28 cellular contexts compared by ENCODE assay signal in genomic region chr3:127450331-127450730, GRCh38.
DNase-seq lines count a peak whose midpoint lies in the region; ATAC-seq and TF ChIP-seq lines count a peak whose summit lies in the region.
"Had no signal": no experiment of that assay in that cellular context is flagged by ENCODE, and none has a peak within 500 bp of the region (broad histone marks: within the 10 kb centered on the region; RNA-seq: fewer than 3 reads in every experiment).

No MANE protein-coding gene starts in this region.

- no peak overlapping the region for H3K9ac ChIP-seq in neural progenitor cell

- H3K36me3 Mint-ChIP-seq in chondrocyte (ENCODE audit: low read depth): no peaks in the 10 kb centered on the region
- H3K36me3 Mint-ChIP-seq in neural progenitor cell: no peaks in the 10 kb centered on the region
- H3K36me3 Mint-ChIP-seq: WTC11 had no signal

- peaks cover 5% of the 10 kb centered on the region for H3K9me3 Mint-ChIP-seq in chondrocyte (ENCODE audit: low read depth)
- H3K9me3 Mint-ChIP-seq in neural progenitor cell: no peaks in the 10 kb centered on the region
- H3K9me3 Mint-ChIP-seq: activated naive CD4-positive, alpha-beta T cell treated with anti-CD3 and anti-CD28 coated beads for 36 hours; WTC11 had no signal

- H3K79me2 ChIP-seq in neural progenitor cell (ENCODE audit: low read depth): no peaks in the 10 kb centered on the region

- H4K20me1 ChIP-seq in neural progenitor cell (ENCODE audit: low read depth): no peaks in the 10 kb centered on the region

- no peak for TF ChIP-seq POLR2A in transverse colon (IDR thresholded peaks at IDR 0.05)

- H3K4me1 ChIP-seq in right atrium auricular region (peaks cover 0 to 4% of the 10 kb centered on the region in 2 donors), neural progenitor cell (peaks cover 12% of the 10 kb centered on the region), transverse colon (peaks cover 0 to 5% (median 3%) of the 10 kb centered on the region in 4 donors)

- in situ Hi-C loops in transverse colon (cut with MboI; ENCODE audit: low pct_ligation_motif_present in 1 of 4, low pct_unique_long_range_greater_than_20kb in 1 of 4, low sequenced_read_pairs in 3 of 4): loop anchor here in 3 of 4 donors (25.0 kb wide), 2 partner anchors 713 to 763 kb away; no protein-coding TSS in a partner anchor

- peak; percentile 45 for DNase-seq in Right ventricle myocardium inferior (ENCODE audit: missing footprints)
- DNase-seq in right atrium auricular region (ENCODE audit: low spot score): no peak
- peak; percentile 57 for DNase-seq in chondrocyte (ENCODE audit: low spot score)
- no peak for DNase-seq in neural progenitor cell (ENCODE audit: low spot score)
- DNase-seq in transverse colon: peak; percentile 2
- DNase-seq in cerebellar nuclear complex (lab: John Stamatoyannopoulos, UW): no peak
- DNase-seq in HT-29 (ENCODE audit: low spot score): no peak
- DNase-seq: activated naive CD4-positive, alpha-beta T cell treated with anti-CD3 and anti-CD28 coated beads for 36 hours; activated T-cell treated with anti-CD3 and anti-CD28 coated beads, Interleukin-2, amount 50 U/mL, for 48 hours; amygdala; brain microvascular endothelial cell; CD8-positive, alpha-beta memory T cell; effector CD4-positive, alpha-beta T cell; hypothalamus; IMR-90; mesenchymal stem cell; MV-4-11; naive B cell; NCI-H1436 treated with DMSO at 0.1 percent for 48 hours; NCI-H748 treated with DMSO at 0.1 percent for 48 hours; small intestine; stimulated activated CD4-positive, alpha-beta T cell treated with anti-CD3 and anti-CD28 coated beads, Interleukin-1b, Interleukin-23, amount 100 ng/mL, for 48 hours; stimulated activated naive CD4-positive, alpha-beta T cell treated with Interleukin-2 at 50 U/mL for 16 hours; T-helper 1 cell; testis had no signal

- no peak for ATAC-seq in Right ventricle myocardium inferior
- ATAC-seq in GM18909 (IDR thresholded peaks at IDR 0.05; ENCODE audit: poor library complexity, unreplicated experiment): no peak
- ATAC-seq: WTC11 had no signal

- H3K4me1 Mint-ChIP-seq in chondrocyte (ENCODE audit: low read depth) (peaks cover 2% of the 10 kb centered on the region), neural progenitor cell (peaks cover 30% of the 10 kb centered on the region)

- intact Hi-C loops in Right ventricle myocardium inferior (cut with DNase I): no loop called here
- intact Hi-C loops in transverse colon (cut with DNase I; ENCODE audit: low total_unique reads): loop anchor here (10.0 kb wide), 1 partner anchor 696 kb away; no protein-coding TSS in a partner anchor

- WGBS in transverse colon (ENCODE audit: low coverage in 1 of 2), 2 donors: 80% methylated on average over 7 of the region's 8 CpGs; no CpG with 5 or more reads in 1 of the 2 donors

- H3K36me3 ChIP-seq in right atrium auricular region (no peaks in the 10 kb centered on the region), neural progenitor cell (no peaks in the 10 kb centered on the region), transverse colon (no peaks in the 10 kb centered on the region)
- H3K36me3 ChIP-seq: brain microvascular endothelial cell had no signal

- H3K4me3 ChIP-seq in right atrium auricular region (no peak overlapping the region), neural progenitor cell (no peak overlapping the region), transverse colon (no peak overlapping the region)
- H3K4me3 ChIP-seq: SK-N-MC, testis had no signal

- H3K27ac ChIP-seq in right atrium auricular region (no peak overlapping the region), neural progenitor cell (no peak overlapping the region), transverse colon (no peak overlapping the region)
- H3K27ac ChIP-seq: brain microvascular endothelial cell, SK-N-MC, testis had no signal

- no peak overlapping the region for H2AFZ ChIP-seq in neural progenitor cell (replicated peaks)

- TF ChIP-seq CTCF in right atrium auricular region (IDR thresholded peaks at IDR 0.05): no peak
- TF ChIP-seq CTCF in chondrocyte (IDR thresholded peaks at IDR 0.05): no peak
- no peak for TF ChIP-seq CTCF in neural progenitor cell (IDR thresholded peaks at IDR 0.05)
- no peak for TF ChIP-seq CTCF in transverse colon (IDR thresholded peaks at IDR 0.05)

- no peak for TF ChIP-seq EP300 in transverse colon (IDR thresholded peaks at IDR 0.05; ENCODE audit: low read depth)

- H3K9me3 ChIP-seq in right atrium auricular region: no peaks in the 10 kb centered on the region
- H3K9me3 ChIP-seq in neural progenitor cell (ENCODE audit: low read depth): no peaks in the 10 kb centered on the region
- H3K9me3 ChIP-seq in transverse colon: no peaks in the 10 kb centered on the region
- H3K9me3 ChIP-seq: testis had no signal

- no peaks in the 10 kb centered on the region for H3F3A ChIP-seq in neural progenitor cell (ENCODE audit: low read depth)

- H3K4me3 Mint-ChIP-seq in chondrocyte (ENCODE audit: unreplicated experiment): no peak overlapping the region
- no peak overlapping the region for H3K4me3 Mint-ChIP-seq in neural progenitor cell
- H3K4me3 Mint-ChIP-seq: activated naive CD4-positive, alpha-beta T cell treated with anti-CD3 and anti-CD28 coated beads for 36 hours; CD8-positive, alpha-beta memory T cell; naive B cell; WTC11 had no signal

- peaks cover 60% of the 10 kb centered on the region for H3K27me3 Mint-ChIP-seq in chondrocyte (ENCODE audit: low read depth)
- peaks cover 32% of the 10 kb centered on the region for H3K27me3 Mint-ChIP-seq in neural progenitor cell (ENCODE audit: insufficient read depth, low read depth)

- no peak overlapping the region for H3K4me2 ChIP-seq in neural progenitor cell

- H3K27ac Mint-ChIP-seq in chondrocyte (ENCODE audit: unreplicated experiment) (no peak overlapping the region), neural progenitor cell (peak overlapping the region; percentile 79)
- H3K27ac Mint-ChIP-seq: activated naive CD4-positive, alpha-beta T cell treated with anti-CD3 and anti-CD28 coated beads for 36 hours; CD8-positive, alpha-beta memory T cell; naive B cell; WTC11 had no signal

- H3K27me3 ChIP-seq in right atrium auricular region (peaks cover 0 to 4% of the 10 kb centered on the region in 2 donors), neural progenitor cell (peaks cover 22% of the 10 kb centered on the region), transverse colon (peaks cover 39% of the 10 kb centered on the region)
- H3K27me3 ChIP-seq: testis had no signal

Comparison
In these comparisons a context has a peak if more than half of its experiments do, and no peak if none do; other contexts are left out.
1. DNase-seq: peak in Right ventricle myocardium inferior (single experiment), chondrocyte (single experiment) and transverse colon (single experiment); none in right atrium auricular region (single experiment), neural progenitor cell (single experiment), cerebellar nuclear complex (0 of 2) and HT-29 (single experiment).